9 cellular contexts compared by ENCODE assay signal in genomic region chr2:225040862-225041209, GRCh38. TPM values are rescaled to one million over a fixed set of nuclear protein-coding genes. Genes with fewer than 3 reads are reported as not detected.
A peak's percentile ranks its signal among the peaks of the same experiment; 100 is the strongest.
DNase-seq lines count a peak whose midpoint lies in the region; ATAC-seq and TF ChIP-seq lines count a peak whose summit lies in the region.
"Had no signal": no experiment of that assay in that cellular context is flagged by ENCODE, and none has a peak within 500 bp of the region (broad histone marks: within the 10 kb centered on the region; RNA-seq: fewer than 3 reads in every experiment).

No MANE protein-coding gene starts in this region.

- ATAC-seq in GM21367 (IDR thresholded peaks at IDR 0.05; ENCODE audit: unreplicated experiment): peak; percentile 23

- H3K27me3 Mint-ChIP-seq in activated naive CD4-positive, alpha-beta T cell treated with anti-CD3 and anti-CD28 coated beads for 36 hours (ENCODE audit: low read depth): no peaks in the 10 kb centered on the region

- H3K36me3 ChIP-seq in BJ (ENCODE audit: control insufficient read depth, insufficient read depth, low read length) (peaks cover 2% of the 10 kb centered on the region; the same call in 1 of the 2 replicates), HUES48 (ENCODE audit: control insufficient read depth, insufficient read depth, low read length) (no peaks in the 10 kb centered on the region), right atrium auricular region (no peaks in the 10 kb centered on the region)

- no peaks in the 10 kb centered on the region for H3K9me3 Mint-ChIP-seq in activated naive CD4-positive, alpha-beta T cell treated with anti-CD3 and anti-CD28 coated beads for 36 hours

- POLR2A ChIA-PET in BJ (lab: Charles Lee): no interaction called here

- peak overlapping the region; percentile 96 for H3K27ac Mint-ChIP-seq in activated naive CD4-positive, alpha-beta T cell treated with anti-CD3 and anti-CD28 coated beads for 36 hours

- H3K36me3 Mint-ChIP-seq in activated naive CD4-positive, alpha-beta T cell treated with anti-CD3 and anti-CD28 coated beads for 36 hours (ENCODE audit: low read depth): peaks cover 8% of the 10 kb centered on the region

- peaks cover 21% of the 10 kb centered on the region; the same call in 1 of the 2 replicates for H3K4me1 ChIP-seq in HUES48 (ENCODE audit: control insufficient read depth, insufficient read depth, low read length)
- peaks cover 0 to 14% of the 10 kb centered on the region in 2 donors for H3K4me1 ChIP-seq in right atrium auricular region

- H3K27me3 ChIP-seq in BJ (ENCODE audit: control insufficient read depth, insufficient read depth, low read length): no peaks in the 10 kb centered on the region
- H3K27me3 ChIP-seq in HUES48 (ENCODE audit: control insufficient read depth, insufficient read depth, low read length): peaks cover 70% of the 10 kb centered on the region
- no peaks in the 10 kb centered on the region for H3K27me3 ChIP-seq in right atrium auricular region

- peak overlapping the region; percentile 85 for H3K4me3 Mint-ChIP-seq in activated naive CD4-positive, alpha-beta T cell treated with anti-CD3 and anti-CD28 coated beads for 36 hours

- H3K27ac ChIP-seq in HUES48 (ENCODE audit: low read depth, low read length) (no peak overlapping the region), right atrium auricular region (no peak overlapping the region)

- intact Hi-C loops in activated naive CD4-positive, alpha-beta T cell treated with anti-CD3 and anti-CD28 coated beads for 36 hours (cut with micrococcal nuclease): loop anchor here (1.0 to 10.0 kb wide), 9 partner anchors 11 to 1796 kb away; partner anchors contain the start of genes CUL3 and RHBDD1

- H3K9me3 ChIP-seq in HUES48 (ENCODE audit: control insufficient read depth, insufficient read depth, low read length): no peaks in the 10 kb centered on the region
- H3K9me3 ChIP-seq in right atrium auricular region: no peaks in the 10 kb centered on the region

- H3K4me1 Mint-ChIP-seq in activated naive CD4-positive, alpha-beta T cell treated with anti-CD3 and anti-CD28 coated beads for 36 hours (ENCODE audit: low read depth): peaks cover 52% of the 10 kb centered on the region

- CTCF ChIA-PET in BJ (lab: Yijun Ruan, JAX): interaction anchor here (0.8 kb wide), 1 partner anchor 263 kb away, joined by 3 read pairs; no protein-coding TSS in a partner anchor
- CTCF ChIA-PET in activated naive CD4-positive, alpha-beta T cell treated with anti-CD3 and anti-CD28 coated beads for 36 hours (lab: Charles Lee): interaction anchor here (0.7 to 2.9 kb wide), 10 partner anchors 9 to 116 kb away, joined by 3 to 11 read pairs (median 4); no protein-coding TSS in a partner anchor

- DNase-seq in BJ (ENCODE audit: low read depth) (no peak), right atrium auricular region (ENCODE audit: low spot score) (no peak), DMS79 treated with DMSO at 0.1 percent for 48 hours (lab: John Stamatoyannopoulos, UW) (no peak), EL (no peak)
- DNase-seq in activated naive CD4-positive, alpha-beta T cell treated with anti-CD3 and anti-CD28 coated beads for 36 hours: peak; percentile 42
- DNase-seq in stimulated activated CD4-positive, alpha-beta T cell treated with anti-CD3 and anti-CD28 coated beads, Interleukin-15, amount 100 ng/mL, for 48 hours (ENCODE audit: low read depth in 2 of 2): peak; percentile 17 to 27

- H3K4me3 ChIP-seq in BJ (ENCODE audit: low read depth, low read length) (peak overlapping the region; percentile 87), HUES48 (ENCODE audit: low read depth, low read length) (peak overlapping the region; percentile 74), right atrium auricular region (peak overlapping the region; percentile 17 to 60)
- H3K4me3 ChIP-seq: lung had no signal

- no peak for TF ChIP-seq CTCF in BJ (IDR thresholded peaks at IDR 0.05; ENCODE audit: insufficient read depth, low read depth, low read length)
- TF ChIP-seq CTCF in right atrium auricular region (IDR thresholded peaks at IDR 0.05): no peak

- H3K9ac ChIP-seq in HUES48 (ENCODE audit: low read depth, low read length): no peak overlapping the region

RNA-seq across cellular contexts. Expression of gene DOCK10, which starts 1.4 kb away (rescaled TPM):
- polyA plus RNA-seq in BJ (2011; rRNA removed): 62.7 and 71.0 TPM in 2 replicates
- polyA minus RNA-seq in BJ (2011; rRNA and poly(A)+ RNA removed): 76.6 and 96.1 TPM in 2 replicates
- 100 to 1,000 TPM; 123 to 137 TPM for total RNA-seq in activated naive CD4-positive, alpha-beta T cell treated with anti-CD3 and anti-CD28 coated beads for 36 hours
- 1 to 10 TPM in 1 of 2 donors, under 1 TPM in 1; 0.93 to 2.0 TPM for total RNA-seq in right atrium auricular region

Comparison
In these comparisons a context has a peak if more than half of its experiments do, and no peak if none do; other contexts are left out.
1. DNase-seq: peak in activated naive CD4-positive, alpha-beta T cell treated with anti-CD3 and anti-CD28 coated beads for 36 hours (single experiment) and stimulated activated CD4-positive, alpha-beta T cell treated with anti-CD3 and anti-CD28 coated beads, Interleukin-15, amount 100 ng/mL, for 48 hours (2 of 2); none in BJ (single experiment), right atrium auricular region (single experiment), DMS79 treated with DMSO at 0.1 percent for 48 hours (single experiment) and EL (single experiment).
2. RNA of gene DOCK10, which starts 1.4 kb away (total RNA-seq): 123 to 137 TPM in activated naive CD4-positive, alpha-beta T cell treated with anti-CD3 and anti-CD28 coated beads for 36 hours; 0.93 to 2.0 TPM in right atrium auricular region; every median in the first group is over 10 times any median in the second.
3. Peak in every context shown above with its lines, with median percentiles within 50 percentile points of each other: H3K4me3 ChIP-seq.